15 cellular contexts compared by ENCODE assay signal in genomic region chr1:20279507-20279906, GRCh38. TPM values are rescaled to one million over a fixed set of nuclear protein-coding genes. Genes with fewer than 3 reads are reported as not detected.
DNase-seq lines count a peak whose midpoint lies in the region; ATAC-seq and TF ChIP-seq lines count a peak whose summit lies in the region.
"Had no signal": no experiment of that assay in that cellular context is flagged by ENCODE, and none has a peak within 500 bp of the region (broad histone marks: within the 10 kb centered on the region; RNA-seq: fewer than 3 reads in every experiment).

No MANE protein-coding gene starts in this region.

- H3K9me2 ChIP-seq in GM23248 (ENCODE audit: insufficient read depth) (no peaks in the 10 kb centered on the region), PC-9 (ENCODE audit: insufficient read depth) (no peaks in the 10 kb centered on the region)

- no peak for TF ChIP-seq CTCF in PC-9 (conservative IDR thresholded peaks at IDR 0.05)

- H3K27me3 ChIP-seq in GM23248 (replicated peaks; ENCODE audit: insufficient read depth) (no peaks in the 10 kb centered on the region), PC-9 (ENCODE audit: insufficient read depth, low read depth) (no peaks in the 10 kb centered on the region)
- H3K27me3 ChIP-seq: adrenal gland had no signal

- CTCF ChIA-PET in PC-9 (lab: Charles Lee) = no interaction called here

- H3K4me2 ChIP-seq in GM23248 (ENCODE audit: unreplicated experiment) = no peak overlapping the region
- H3K4me2 ChIP-seq in PC-9 = peak overlapping the region; percentile 36

- no peaks in the 10 kb centered on the region for H3K9me3 Mint-ChIP-seq in stimulated activated memory B cell treated with anti-CD40 and anti-IgM and Interleukin-4, amounts not matched to agents 10 μg/mL and 1 μg/mL and 100 μg/mL, for 72 hours

- 41 to 44% methylated on average over 7 of the region's 7 CpGs for WGBS in GM23248 (ENCODE audit: low coverage in 1 of 2, low lambda C conversion rate in 2 of 2, missing lambda C conversion rate in 2 of 2), 2 experiments

- peaks cover 27% of the 10 kb centered on the region for H3K4me1 ChIP-seq in GM23248 (ENCODE audit: insufficient read depth)
- peaks cover 36% of the 10 kb centered on the region for H3K4me1 ChIP-seq in PC-9 (replicated peaks; ENCODE audit: insufficient read depth)
- H3K4me1 ChIP-seq: adrenal gland, stomach had no signal

- DNase-seq in GM23248 (peak; percentile 75), PC-9 (peak; percentile 51 to 89), fibroblast of peridontal ligament (ENCODE audit: extremely low read depth) (peak; percentile 27), NAMALWA (ENCODE audit: low spot score) (no peak), posterior cingulate gyrus (no peak)
- DNase-seq: activated CD8-positive, alpha-beta memory T cell treated with anti-CD3 and anti-CD28 coated beads, Interleukin-2, amount 50 U/mL, for 4 hours; adrenal gland; immature natural killer cell; NCI-H1105 treated with DMSO at 0.1 percent for 48 hours; NCI-H774; stomach; T-helper 2 cell had no signal

- H2AFZ ChIP-seq in GM23248 = peak overlapping the region; percentile 29; the same call in 1 of the 2 replicates
- no peak overlapping the region for H2AFZ ChIP-seq in PC-9

- H3K27me3 Mint-ChIP-seq in stimulated activated memory B cell treated with anti-CD40 and anti-IgM and Interleukin-4, amounts not matched to agents 10 μg/mL and 1 μg/mL and 100 μg/mL, for 72 hours = peaks cover 31% of the 10 kb centered on the region

- H3K36me3 ChIP-seq in GM23248 (ENCODE audit: low read depth) (no peaks in the 10 kb centered on the region), PC-9 (ENCODE audit: low read depth) (no peaks in the 10 kb centered on the region)
- H3K36me3 ChIP-seq: adrenal gland, stomach had no signal

- peaks cover 22% of the 10 kb centered on the region for H3K4me1 Mint-ChIP-seq in stimulated activated memory B cell treated with anti-CD40 and anti-IgM and Interleukin-4, amounts not matched to agents 10 μg/mL and 1 μg/mL and 100 μg/mL, for 72 hours
- H3K4me1 Mint-ChIP-seq: immature natural killer cell had no signal

- H3K4me3 ChIP-seq in GM23248 (no peak overlapping the region), PC-9 (no peak overlapping the region)
- H3K4me3 ChIP-seq: adrenal gland, stomach had no signal

- H3K27ac Mint-ChIP-seq in stimulated activated memory B cell treated with anti-CD40 and anti-IgM and Interleukin-4, amounts not matched to agents 10 μg/mL and 1 μg/mL and 100 μg/mL, for 72 hours = no peak overlapping the region
- H3K27ac Mint-ChIP-seq: immature natural killer cell had no signal

- no peaks in the 10 kb centered on the region for H3K9me3 ChIP-seq in GM23248 (ENCODE audit: low read depth)
- H3K9me3 ChIP-seq in PC-9 (ENCODE audit: insufficient read depth, low read depth) = no peaks in the 10 kb centered on the region
- H3K9me3 ChIP-seq: adrenal gland, stomach had no signal

- no peaks in the 10 kb centered on the region for H3K36me3 Mint-ChIP-seq in stimulated activated memory B cell treated with anti-CD40 and anti-IgM and Interleukin-4, amounts not matched to agents 10 μg/mL and 1 μg/mL and 100 μg/mL, for 72 hours
- H3K36me3 Mint-ChIP-seq: immature natural killer cell had no signal

- no TSS peak for BruUV-seq in PC-9 (replicated peaks; lab: Mats Ljungman, UMichigan)

- H3F3A ChIP-seq in GM23248 (ENCODE audit: insufficient read depth) (peaks cover 7% of the 10 kb centered on the region; the same call in 1 of the 2 replicates), PC-9 (ENCODE audit: insufficient read depth, low read depth) (peaks cover 13% of the 10 kb centered on the region; the same call in 1 of the 2 replicates)

- intact Hi-C loops in PC-9 (cut with micrococcal nuclease; ENCODE audit: unreplicated experiment) = no loop called here
- intact Hi-C loops in posterior cingulate gyrus (cut with DNase I) = no loop called here

- no peak overlapping the region for H3K9ac ChIP-seq in GM23248

- no peak overlapping the region for H3K27ac ChIP-seq in GM23248
- peak overlapping the region; percentile 68 for H3K27ac ChIP-seq in PC-9
- H3K27ac ChIP-seq: adrenal gland, stomach had no signal

- peak; percentile 67 for ATAC-seq in stimulated activated memory B cell treated with anti-CD40 and anti-IgM and Interleukin-4, amounts not matched to agents 10 μg/mL and 1 μg/mL and 100 μg/mL, for 72 hours
- ATAC-seq in GM19351 (IDR thresholded peaks at IDR 0.05; ENCODE audit: unreplicated experiment) (no peak), HG02852 (IDR thresholded peaks at IDR 0.05; ENCODE audit: unreplicated experiment) (no peak)

- H4K20me1 ChIP-seq in GM23248 (ENCODE audit: insufficient read depth) (no peaks in the 10 kb centered on the region), PC-9 (ENCODE audit: insufficient read depth) (no peaks in the 10 kb centered on the region)

- in situ Hi-C loops in GM23248 (cut with MboI) = no loop called here

- POLR2A ChIA-PET in PC-9 (lab: Charles Lee; ENCODE audit: unreplicated experiment) = interaction anchor here (0.6 to 0.8 kb wide), 2 partner anchors 249 to 354 kb away, joined by 3 to 10 read pairs; no protein-coding TSS in a partner anchor

- no peak overlapping the region for H3K4me3 Mint-ChIP-seq in stimulated activated memory B cell treated with anti-CD40 and anti-IgM and Interleukin-4, amounts not matched to agents 10 μg/mL and 1 μg/mL and 100 μg/mL, for 72 hours
- H3K4me3 Mint-ChIP-seq: immature natural killer cell had no signal

- H3K79me2 ChIP-seq in GM23248 (ENCODE audit: insufficient read depth) (no peaks in the 10 kb centered on the region), PC-9 (ENCODE audit: low read depth) (no peaks in the 10 kb centered on the region)

RNA-seq across cellular contexts. Expression of gene VWA5B1, which starts 11.2 kb away (rescaled TPM):
- total RNA-seq in GM23248 (2014; rRNA removed; shearing (Covaris generic)) = not detected in 2 replicates
- polyA plus RNA-seq in GM23248 (2016; fragmentation: Nextera tagmentation; extraction: Ambion mirVana) = not detected in 2 replicates
- not detected in 2 replicates for total RNA-seq in PC-9 (2021)
- total RNA-seq: stomach had no signal
- polyA plus RNA-seq: immature natural killer cell, stomach had no signal

Comparison
In these comparisons a context has a peak if more than half of its experiments do, and no peak if none do; other contexts are left out.
1. DNase-seq: peak in GM23248 (single experiment), PC-9 (2 of 2) and fibroblast of peridontal ligament (single experiment); none in NAMALWA (single experiment) and posterior cingulate gyrus (0 of 10).